Comparison of ENCODE assay signal across 8 cellular contexts in the genomic region with DNA sequence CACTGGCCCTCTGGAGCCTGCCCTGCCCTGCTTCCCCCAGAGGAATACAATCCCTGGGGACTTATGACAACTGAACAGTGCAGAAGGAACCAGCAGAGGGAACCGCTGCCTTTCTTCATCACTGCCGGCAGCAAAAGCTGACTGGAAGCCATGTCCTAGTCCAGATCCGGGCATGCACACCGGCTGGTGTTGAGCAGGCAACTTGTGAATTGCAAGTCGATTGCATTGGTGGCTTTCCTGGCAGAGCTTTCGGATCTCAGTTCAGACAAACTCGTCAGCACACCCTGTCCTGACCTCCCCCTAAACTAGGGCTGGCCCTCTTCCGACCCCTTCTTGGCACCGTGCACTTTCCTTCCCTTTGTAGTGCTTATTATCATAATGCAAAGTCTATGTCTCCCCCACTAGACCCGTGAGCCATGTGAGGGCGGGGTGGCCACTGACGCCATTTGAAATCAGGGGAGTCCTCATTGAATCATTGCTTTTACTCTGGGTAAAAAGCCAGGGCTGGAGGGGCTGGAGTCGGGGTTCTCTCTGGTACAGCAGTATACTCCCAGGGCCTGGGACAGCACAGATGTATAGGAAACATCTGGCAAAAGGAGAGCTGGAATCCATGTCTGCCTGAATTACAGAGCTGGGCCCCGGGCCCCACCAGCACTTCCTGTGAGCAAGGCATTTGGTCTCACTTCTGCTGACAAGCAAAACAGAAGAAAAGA. TPM values are rescaled to one million over a fixed set of nuclear protein-coding genes. Genes with fewer than 3 reads are reported as not detected.
A peak's percentile ranks its signal among the peaks of the same experiment; 100 is the strongest.
DNase-seq lines count a peak whose midpoint lies in the region; ATAC-seq, FAIRE-seq and TF ChIP-seq lines count a peak whose summit lies in the region.

No MANE protein-coding gene starts in this region.

- H2AFZ ChIP-seq in HepG2 (ENCODE audit: low read length), result no peak overlapping the region

- no peaks in the 10 kb centered on the region for H3K9me3 ChIP-seq in adrenal gland (replicated peaks in 1 of 3)
- H3K9me3 ChIP-seq in HepG2 (ENCODE audit: low read length), result no peaks in the 10 kb centered on the region

- H3K79me2 ChIP-seq in HepG2 (ENCODE audit: insufficient read depth, low read length), result no peaks in the 10 kb centered on the region

- H3K4me3 ChIP-seq in BJ (ENCODE audit: low read depth, low read length) (no peak overlapping the region), adrenal gland (no peak overlapping the region), HepG2 (replicated peaks in 1 of 3; ENCODE audit: insufficient read depth in 1 of 3, low read depth in 2 of 3, low read length in 3 of 3) (peak overlapping the region in 1 of 3 experiments; percentile 16; a peak in 1 of 6 replicates)

- TF ChIP-seq POLR2A in adrenal gland (IDR thresholded peaks at IDR 0.05), result no peak
- TF ChIP-seq POLR2A in HepG2 (IDR thresholded peaks at IDR 0.05; ENCODE audit: insufficient read depth in 1 of 2, low read depth in 2 of 2, low read length in 2 of 2), result no peak

- CTCF ChIA-PET in BJ (lab: Yijun Ruan, JAX) (interaction anchor here (1.9 to 3.2 kb wide), 2 partner anchors 23 to 160 kb away, joined by 6 to 23 read pairs; a partner anchor contains a TSS), GM10248 (lab: Yijun Ruan, JAX) (interaction anchor here (1.4 to 14.1 kb wide), 8 partner anchors 10 to 96 kb away, joined by 3 to 187 read pairs (median 8); a partner anchor contains a TSS), HepG2 (lab: Yijun Ruan, JAX; ENCODE audit: low intra/inter-chr PET ratio, low total read pairs) (interaction anchor here (2.3 to 4.4 kb wide), 2 partner anchors 23 to 29 kb away, joined by 8 to 29 read pairs; no protein-coding TSS in a partner anchor)

- H3K36me3 ChIP-seq in BJ (ENCODE audit: control insufficient read depth, insufficient read depth, low read length) (no peaks in the 10 kb centered on the region), adrenal gland (replicated peaks in 1 of 2) (no peaks in the 10 kb centered on the region), HepG2 (replicated peaks in 1 of 2; ENCODE audit: control insufficient read depth in 1 of 2, insufficient read depth in 2 of 2, low read length in 2 of 2) (no peaks in the 10 kb centered on the region)

- POLR2A ChIA-PET in BJ (lab: Charles Lee) (no interaction called here), GM10248 (lab: Yijun Ruan, JAX) (interaction anchor here (0.8 kb wide), 1 partner anchor 23 kb away, joined by 3 read pairs; no protein-coding TSS in a partner anchor), HepG2 (lab: Yijun Ruan, JAX) (interaction anchor here (1.4 to 3.7 kb wide), 3 partner anchors 11 to 24 kb away, joined by 4 to 20 read pairs (median 9); a partner anchor contains a TSS)

- ATAC-seq in HepG2, result peak; percentile 33
- ATAC-seq in GM21381 (IDR thresholded peaks at IDR 0.05; ENCODE audit: unreplicated experiment), result no peak
- no peak for ATAC-seq in GM21717 (IDR thresholded peaks at IDR 0.05; ENCODE audit: unreplicated experiment)
- no peak for ATAC-seq in GM21825 (IDR thresholded peaks at IDR 0.05; ENCODE audit: unreplicated experiment)

- TF ChIP-seq EP300 in HepG2 (IDR thresholded peaks at IDR 0.05; ENCODE audit: low read depth in 2 of 2, low read length in 2 of 2), result no peak
- TF ChIP-seq EP300 in HepG2 (CRISPR knock-in tag; IDR thresholded peaks at IDR 0.05; ENCODE audit: borderline replicate concordance), result no peak

- TF ChIP-seq CTCF in BJ (IDR thresholded peaks at IDR 0.05; ENCODE audit: insufficient read depth, low read depth, low read length) (peak; percentile 30), GM10248 (IDR thresholded peaks at IDR 0.05; ENCODE audit: control extremely low read depth, extremely low read depth, low read depth, missing control alignments) (peak; percentile 25), adrenal gland (IDR thresholded peaks at IDR 0.05) (peak in 5 of 6 experiments; percentile 21 to 43 (median 31)), HepG2 (CRISPR knock-in tag; IDR thresholded peaks at IDR 0.05) (peak; percentile 75)

- no peak for TF ChIP-seq RAD21 in HepG2 (CRISPR knock-in tag; IDR thresholded peaks at IDR 0.05)

- H3K27me3 ChIP-seq in BJ (ENCODE audit: control insufficient read depth, insufficient read depth, low read length) (no peaks in the 10 kb centered on the region), adrenal gland (peaks cover 1% of the 10 kb centered on the region), HepG2 (ENCODE audit: control insufficient read depth in 1 of 2, insufficient read depth in 2 of 2, low read length in 2 of 2) (no peaks in the 10 kb centered on the region; a peak in 1 of 5 replicates)

- H4K20me1 ChIP-seq in HepG2 (ENCODE audit: insufficient read depth, low read length), result no peaks in the 10 kb centered on the region

- WGBS in adrenal gland, 4 donors, result 25 to 47% (median 45%) methylated on average over 7 to 14 of the region's 14 CpGs
- WGBS in HepG2 (ENCODE audit: low lambda C conversion rate), result 58% methylated on average over 2 of the region's 14 CpGs

- DNase-seq in BJ (ENCODE audit: low read depth), result no peak
- no peak for DNase-seq in GM10248 (ENCODE audit: extremely low spot score)
- DNase-seq in NCI-H82 (lab: John Stamatoyannopoulos, UW), result peak; percentile 86
- DNase-seq in adrenal gland, result peak in 6 of 7 donors; percentile 50 to 79 (median 63)
- DNase-seq in HepG2 (ENCODE audit: low spot score), result peak; percentile 58

- no TSS peak for BruUV-seq in HepG2 (replicated peaks; lab: Mats Ljungman, UMichigan)

- H3K4me1 ChIP-seq in adrenal gland (replicated peaks in 1 of 2) (peaks cover 13 to 39% of the 10 kb centered on the region in 2 donors), HepG2 (ENCODE audit: insufficient read depth, low read length) (peaks cover 61% of the 10 kb centered on the region)

- in situ Hi-C loops in HepG2 (cut with HindIII; ENCODE audit: extremely low pct_ligation_motif_present, low pct_unique_long_range_greater_than_20kb), result no loop called here

- H3K27ac ChIP-seq in adrenal gland, result peak overlapping the region in 2 of 5 donors; percentile 34 to 96
- H3K27ac ChIP-seq in HepG2 (ENCODE audit: extremely low read length, insufficient read depth, low read length), result peak overlapping the region; percentile 40

- H3K4me2 ChIP-seq in HepG2 (ENCODE audit: low read depth, low read length), result peak overlapping the region; percentile 61

- FAIRE-seq in HepG2 (lab: Jason Lieb, UNC), result peak; percentile 89

- intact Hi-C loops in adrenal gland (cut with DNase I) (no loop called here), HepG2 (cut with micrococcal nuclease; ENCODE audit: unreplicated experiment) (loop anchor here (2.0 kb wide), 1 partner anchor 22 kb away; no protein-coding TSS in a partner anchor)

- H3K9ac ChIP-seq in HepG2 (ENCODE audit: insufficient read depth, low read depth, low read length), result peak overlapping the region; percentile 52; the same call in 1 of the 2 replicates

RNA-seq across cellular contexts. Expression of a gene that starts 1.8 kb away (rescaled TPM):
- polyA plus RNA-seq in BJ (2011; rRNA removed) (0.39 and 0.82 TPM in 2 replicates), adrenal gland (100 to 1,000 TPM in 2 of 3 donors, 1 to 10 TPM in 1; 1.5 to 316 (median 118) TPM), HepG2 (2011; rRNA removed) (0.57 and 1.1 TPM in 2 replicates)
- polyA minus RNA-seq in BJ (2011; rRNA and poly(A)+ RNA removed), result 0.62 TPM in 1 of 2 replicates, not detected in the other
- total RNA-seq in adrenal gland (10 to 100 TPM; 22.7 to 67.8 (median 46.0) TPM), HepG2 (2016; rRNA removed; fragmentation: Illumina TruSeq; extraction: Trizol) (0.64 TPM in 1 of 2 replicates, not detected in the other)
- total RNA-seq in HepG2 (2016; cell fraction: cytosol; rRNA removed; fragmentation: Illumina TruSeq; extraction: Trizol; ENCODE audit: low read depth), result not detected in 2 replicates
- total RNA-seq in HepG2 (2016; cell fraction: insoluble cytoplasmic fraction; rRNA removed; fragmentation: Illumina TruSeq; extraction: Trizol), result 0.22 TPM in 1 of 2 replicates, not detected in the other
- 0.28 TPM in 1 of 2 replicates, not detected in the other for total RNA-seq in HepG2 (2016; cell fraction: membrane; rRNA removed; fragmentation: Illumina TruSeq; extraction: Trizol)
- total RNA-seq in HepG2 (2016; cell fraction: nucleus; rRNA removed; fragmentation: Illumina TruSeq; extraction: Trizol), result 0.41 TPM in 1 of 2 replicates, not detected in the other
- polyA plus RNA-seq in HepG2 (2011; cell fraction: cytosol; rRNA removed), result 0.10 and 0.19 TPM in 2 replicates
- 7.0 and 9.1 TPM in 2 replicates for polyA plus RNA-seq in HepG2 (2011; cell fraction: nucleus; rRNA removed)
- 0.35 and 0.59 TPM in 2 replicates for polyA plus RNA-seq in HepG2 (2012)
- polyA plus RNA-seq in HepG2 (2016; cell fraction: cytosol; fragmentation: Illumina TruSeq; extraction: Trizol; ENCODE audit: low read depth), result not detected in 2 replicates
- not detected in 2 replicates for polyA plus RNA-seq in HepG2 (2016; cell fraction: insoluble cytoplasmic fraction; fragmentation: Illumina TruSeq; extraction: Trizol; ENCODE audit: low read depth)
- polyA plus RNA-seq in HepG2 (2016; cell fraction: membrane; fragmentation: Illumina TruSeq; extraction: Trizol; ENCODE audit: low read depth), result not detected in 2 replicates
- 0.64 and 1.9 TPM in 2 replicates for polyA plus RNA-seq in HepG2 (2016; cell fraction: nucleus; fragmentation: Illumina TruSeq; extraction: Trizol; ENCODE audit: insufficient read depth, low read depth)
- polyA minus RNA-seq in HepG2 (2011; rRNA and poly(A)+ RNA removed; ENCODE audit: low replicate concordance), result 1.6 and 1.8 TPM in 2 replicates
- polyA minus RNA-seq in HepG2 (2011; cell fraction: cytosol; rRNA and poly(A)+ RNA removed), result 1.1 TPM in 1 of 2 replicates, not detected in the other
- 1.2 and 2.8 TPM in 2 replicates for polyA minus RNA-seq in HepG2 (2011; cell fraction: nucleus; rRNA and poly(A)+ RNA removed)

RNA-seq across cellular contexts. Expression of a gene that starts 10.5 kb away (rescaled TPM):
- polyA plus RNA-seq in BJ (2011; rRNA removed) (61.4 and 76.0 TPM in 2 replicates), adrenal gland (100 to 1,000 TPM; 121 to 287 (median 228) TPM), HepG2 (2011; rRNA removed) (49.1 and 49.2 TPM in 2 replicates)
- 35.3 and 36.7 TPM in 2 replicates for polyA minus RNA-seq in BJ (2011; rRNA and poly(A)+ RNA removed)
- total RNA-seq in adrenal gland (100 to 1,000 TPM in 3 of 8 donors, 10 to 100 TPM in 5; 60.0 to 159 (median 93.6) TPM), HepG2 (2016; rRNA removed; fragmentation: Illumina TruSeq; extraction: Trizol) (51.1 and 51.7 TPM in 2 replicates)
- 55.8 and 62.5 TPM in 2 replicates for total RNA-seq in HepG2 (2016; cell fraction: cytosol; rRNA removed; fragmentation: Illumina TruSeq; extraction: Trizol; ENCODE audit: low read depth)
- 47.6 and 50.9 TPM in 2 replicates for total RNA-seq in HepG2 (2016; cell fraction: insoluble cytoplasmic fraction; rRNA removed; fragmentation: Illumina TruSeq; extraction: Trizol)
- 52.1 and 59.2 TPM in 2 replicates for total RNA-seq in HepG2 (2016; cell fraction: membrane; rRNA removed; fragmentation: Illumina TruSeq; extraction: Trizol)
- 27.3 and 30.2 TPM in 2 replicates for total RNA-seq in HepG2 (2016; cell fraction: nucleus; rRNA removed; fragmentation: Illumina TruSeq; extraction: Trizol)
- 61.9 and 80.7 TPM in 2 replicates for polyA plus RNA-seq in HepG2 (2011; cell fraction: cytosol; rRNA removed)
- polyA plus RNA-seq in HepG2 (2011; cell fraction: nucleus; rRNA removed), result 84.9 and 98.2 TPM in 2 replicates
- 45.4 and 52.3 TPM in 2 replicates for polyA plus RNA-seq in HepG2 (2012)
- 168 and 195 TPM in 2 replicates for polyA plus RNA-seq in HepG2 (2016; cell fraction: cytosol; fragmentation: Illumina TruSeq; extraction: Trizol; ENCODE audit: low read depth)
- 99.2 and 109 TPM in 2 replicates for polyA plus RNA-seq in HepG2 (2016; cell fraction: insoluble cytoplasmic fraction; fragmentation: Illumina TruSeq; extraction: Trizol; ENCODE audit: low read depth)
- polyA plus RNA-seq in HepG2 (2016; cell fraction: membrane; fragmentation: Illumina TruSeq; extraction: Trizol; ENCODE audit: low read depth), result 92.8 and 108 TPM in 2 replicates
- 92.2 and 97.8 TPM in 2 replicates for polyA plus RNA-seq in HepG2 (2016; cell fraction: nucleus; fragmentation: Illumina TruSeq; extraction: Trizol; ENCODE audit: insufficient read depth, low read depth)
- 30.3 and 98.8 TPM in 2 replicates for polyA minus RNA-seq in HepG2 (2011; rRNA and poly(A)+ RNA removed; ENCODE audit: low replicate concordance)
- 14.6 and 17.3 TPM in 2 replicates for polyA minus RNA-seq in HepG2 (2011; cell fraction: cytosol; rRNA and poly(A)+ RNA removed)
- polyA minus RNA-seq in HepG2 (2011; cell fraction: nucleus; rRNA and poly(A)+ RNA removed), result 23.7 and 25.0 TPM in 2 replicates

RNA-seq across cellular contexts. Expression of a gene that starts 19.8 kb away (rescaled TPM):
- polyA plus RNA-seq in BJ (2011; rRNA removed) (not detected in 2 replicates), adrenal gland (1 to 10 TPM in 2 of 3 donors, not detected in 1; 1.0 to 1.6 TPM), HepG2 (2011; rRNA removed) (not detected in 2 replicates)
- polyA minus RNA-seq in BJ (2011; rRNA and poly(A)+ RNA removed), result not detected in 2 replicates
- total RNA-seq in adrenal gland (1 to 10 TPM in 1 of 8 donors, under 1 TPM in 7; 0.18 to 1.1 (median 0.63) TPM), HepG2 (2016; rRNA removed; fragmentation: Illumina TruSeq; extraction: Trizol) (not detected in 2 replicates)
- not detected in 2 replicates for total RNA-seq in HepG2 (2016; cell fraction: cytosol; rRNA removed; fragmentation: Illumina TruSeq; extraction: Trizol; ENCODE audit: low read depth)
- total RNA-seq in HepG2 (2016; cell fraction: insoluble cytoplasmic fraction; rRNA removed; fragmentation: Illumina TruSeq; extraction: Trizol), result not detected in 2 replicates
- total RNA-seq in HepG2 (2016; cell fraction: membrane; rRNA removed; fragmentation: Illumina TruSeq; extraction: Trizol), result not detected in 2 replicates
- total RNA-seq in HepG2 (2016; cell fraction: nucleus; rRNA removed; fragmentation: Illumina TruSeq; extraction: Trizol), result not detected in 2 replicates
- polyA plus RNA-seq in HepG2 (2011; cell fraction: cytosol; rRNA removed), result not detected in 2 replicates
- not detected in 2 replicates for polyA plus RNA-seq in HepG2 (2011; cell fraction: nucleus; rRNA removed)
- polyA plus RNA-seq in HepG2 (2012), result not detected in 2 replicates
- not detected in 2 replicates for polyA plus RNA-seq in HepG2 (2016; cell fraction: cytosol; fragmentation: Illumina TruSeq; extraction: Trizol; ENCODE audit: low read depth)
- polyA plus RNA-seq in HepG2 (2016; cell fraction: insoluble cytoplasmic fraction; fragmentation: Illumina TruSeq; extraction: Trizol; ENCODE audit: low read depth), result not detected in 2 replicates
- not detected in 2 replicates for polyA plus RNA-seq in HepG2 (2016; cell fraction: membrane; fragmentation: Illumina TruSeq; extraction: Trizol; ENCODE audit: low read depth)
- not detected in 2 replicates for polyA plus RNA-seq in HepG2 (2016; cell fraction: nucleus; fragmentation: Illumina TruSeq; extraction: Trizol; ENCODE audit: insufficient read depth, low read depth)
- 0.18 and 0.87 TPM in 2 replicates for polyA minus RNA-seq in HepG2 (2011; rRNA and poly(A)+ RNA removed; ENCODE audit: low replicate concordance)
- polyA minus RNA-seq in HepG2 (2011; cell fraction: cytosol; rRNA and poly(A)+ RNA removed), result not detected in 2 replicates
- polyA minus RNA-seq in HepG2 (2011; cell fraction: nucleus; rRNA and poly(A)+ RNA removed), result not detected in 2 replicates

RNA-seq across cellular contexts. Expression of a gene that starts 20.1 kb away (rescaled TPM):
- polyA plus RNA-seq in BJ (2011; rRNA removed), result 0.36 and 0.43 TPM in 2 replicates
- 0.31 TPM in 1 of 2 replicates, not detected in the other for polyA minus RNA-seq in BJ (2011; rRNA and poly(A)+ RNA removed)
- total RNA-seq in adrenal gland, result 10 to 100 TPM; 15.5 to 37.4 (median 26.4) TPM
- polyA plus RNA-seq in adrenal gland, result 10 to 100 TPM in 2 of 3 donors, 1 to 10 TPM in 1; 5.4 to 69.6 (median 27.6) TPM
- 0.77 and 1.4 TPM in 2 replicates for total RNA-seq in HepG2 (2016; rRNA removed; fragmentation: Illumina TruSeq; extraction: Trizol)
- total RNA-seq in HepG2 (2016; cell fraction: cytosol; rRNA removed; fragmentation: Illumina TruSeq; extraction: Trizol; ENCODE audit: low read depth), result not detected in 2 replicates
- 0.48 and 1.3 TPM in 2 replicates for total RNA-seq in HepG2 (2016; cell fraction: insoluble cytoplasmic fraction; rRNA removed; fragmentation: Illumina TruSeq; extraction: Trizol)
- 0.31 and 0.34 TPM in 2 replicates for total RNA-seq in HepG2 (2016; cell fraction: membrane; rRNA removed; fragmentation: Illumina TruSeq; extraction: Trizol)
- total RNA-seq in HepG2 (2016; cell fraction: nucleus; rRNA removed; fragmentation: Illumina TruSeq; extraction: Trizol), result 0.78 and 1.4 TPM in 2 replicates
- 2.0 and 2.6 TPM in 2 replicates for polyA plus RNA-seq in HepG2 (2011; rRNA removed)
- 2.7 and 3.2 TPM in 2 replicates for polyA plus RNA-seq in HepG2 (2011; cell fraction: cytosol; rRNA removed)
- polyA plus RNA-seq in HepG2 (2011; cell fraction: nucleus; rRNA removed), result 7.0 and 9.2 TPM in 2 replicates
- polyA plus RNA-seq in HepG2 (2012), result 1.5 and 2.1 TPM in 2 replicates
- polyA plus RNA-seq in HepG2 (2016; cell fraction: cytosol; fragmentation: Illumina TruSeq; extraction: Trizol; ENCODE audit: low read depth), result 0.29 and 0.48 TPM in 2 replicates
- polyA plus RNA-seq in HepG2 (2016; cell fraction: insoluble cytoplasmic fraction; fragmentation: Illumina TruSeq; extraction: Trizol; ENCODE audit: low read depth), result 0.72 and 1.8 TPM in 2 replicates
- 0.16 and 0.45 TPM in 2 replicates for polyA plus RNA-seq in HepG2 (2016; cell fraction: membrane; fragmentation: Illumina TruSeq; extraction: Trizol; ENCODE audit: low read depth)
- polyA plus RNA-seq in HepG2 (2016; cell fraction: nucleus; fragmentation: Illumina TruSeq; extraction: Trizol; ENCODE audit: insufficient read depth, low read depth), result 0.89 and 1.6 TPM in 2 replicates
- polyA minus RNA-seq in HepG2 (2011; rRNA and poly(A)+ RNA removed; ENCODE audit: low replicate concordance), result 3.3 TPM in 1 of 2 replicates, not detected in the other
- polyA minus RNA-seq in HepG2 (2011; cell fraction: cytosol; rRNA and poly(A)+ RNA removed), result 0.53 and 1.5 TPM in 2 replicates
- polyA minus RNA-seq in HepG2 (2011; cell fraction: nucleus; rRNA and poly(A)+ RNA removed), result 1.6 and 1.7 TPM in 2 replicates

RNA-seq across cellular contexts. Expression of a gene that starts 38.3 kb away (rescaled TPM):
- polyA plus RNA-seq in BJ (2011; rRNA removed) (23.5 and 62.0 TPM in 2 replicates), adrenal gland (10 to 100 TPM in 2 of 3 donors, 1 to 10 TPM in 1; 8.9 to 34.1 (median 14.5) TPM), HepG2 (2011; rRNA removed) (2.0 and 5.0 TPM in 2 replicates)
- polyA minus RNA-seq in BJ (2011; rRNA and poly(A)+ RNA removed), result 34.8 and 60.7 TPM in 2 replicates
- total RNA-seq in adrenal gland (10 to 100 TPM in 3 of 8 donors, 1 to 10 TPM in 3, under 1 TPM in 2; 0.52 to 50.1 (median 4.1) TPM), HepG2 (2016; rRNA removed; fragmentation: Illumina TruSeq; extraction: Trizol) (1.1 and 1.4 TPM in 2 replicates)
- total RNA-seq in HepG2 (2016; cell fraction: cytosol; rRNA removed; fragmentation: Illumina TruSeq; extraction: Trizol; ENCODE audit: low read depth), result 0.18 and 0.30 TPM in 2 replicates
- total RNA-seq in HepG2 (2016; cell fraction: insoluble cytoplasmic fraction; rRNA removed; fragmentation: Illumina TruSeq; extraction: Trizol), result 0.74 and 1.1 TPM in 2 replicates
- 0.59 and 0.74 TPM in 2 replicates for total RNA-seq in HepG2 (2016; cell fraction: membrane; rRNA removed; fragmentation: Illumina TruSeq; extraction: Trizol)
- total RNA-seq in HepG2 (2016; cell fraction: nucleus; rRNA removed; fragmentation: Illumina TruSeq; extraction: Trizol), result 2.9 and 3.0 TPM in 2 replicates
- 2.5 TPM in 2 replicates for polyA plus RNA-seq in HepG2 (2011; cell fraction: cytosol; rRNA removed)
- polyA plus RNA-seq in HepG2 (2011; cell fraction: nucleus; rRNA removed), result 15.9 and 17.0 TPM in 2 replicates
- polyA plus RNA-seq in HepG2 (2012), result 1.8 and 5.5 TPM in 2 replicates
- polyA plus RNA-seq in HepG2 (2016; cell fraction: cytosol; fragmentation: Illumina TruSeq; extraction: Trizol; ENCODE audit: low read depth), result 0.24 TPM in 2 replicates
- polyA plus RNA-seq in HepG2 (2016; cell fraction: insoluble cytoplasmic fraction; fragmentation: Illumina TruSeq; extraction: Trizol; ENCODE audit: low read depth), result 0.83 and 1.4 TPM in 2 replicates
- 0.46 and 0.98 TPM in 2 replicates for polyA plus RNA-seq in HepG2 (2016; cell fraction: membrane; fragmentation: Illumina TruSeq; extraction: Trizol; ENCODE audit: low read depth)
- polyA plus RNA-seq in HepG2 (2016; cell fraction: nucleus; fragmentation: Illumina TruSeq; extraction: Trizol; ENCODE audit: insufficient read depth, low read depth), result 6.9 and 8.1 TPM in 2 replicates
- polyA minus RNA-seq in HepG2 (2011; rRNA and poly(A)+ RNA removed; ENCODE audit: low replicate concordance), result 14.7 and 119 TPM in 2 replicates
- 4.0 and 7.3 TPM in 2 replicates for polyA minus RNA-seq in HepG2 (2011; cell fraction: cytosol; rRNA and poly(A)+ RNA removed)
- polyA minus RNA-seq in HepG2 (2011; cell fraction: nucleus; rRNA and poly(A)+ RNA removed), result 4.6 and 6.8 TPM in 2 replicates

Comparison
In these comparisons a context has a peak if more than half of its experiments do, and no peak if none do; other contexts are left out.
1. DNase-seq: peak in NCI-H82 (single experiment), adrenal gland (6 of 7) and HepG2 (single experiment); none in BJ (single experiment) and GM10248 (single experiment).
2. CTCF ChIP-seq: peak in every context shown above with its lines; median percentile 75 in HepG2; 31 in adrenal gland; 30 in BJ; 25 in GM10248.